16 cellular contexts compared by ENCODE assay signal in the genomic region with DNA sequence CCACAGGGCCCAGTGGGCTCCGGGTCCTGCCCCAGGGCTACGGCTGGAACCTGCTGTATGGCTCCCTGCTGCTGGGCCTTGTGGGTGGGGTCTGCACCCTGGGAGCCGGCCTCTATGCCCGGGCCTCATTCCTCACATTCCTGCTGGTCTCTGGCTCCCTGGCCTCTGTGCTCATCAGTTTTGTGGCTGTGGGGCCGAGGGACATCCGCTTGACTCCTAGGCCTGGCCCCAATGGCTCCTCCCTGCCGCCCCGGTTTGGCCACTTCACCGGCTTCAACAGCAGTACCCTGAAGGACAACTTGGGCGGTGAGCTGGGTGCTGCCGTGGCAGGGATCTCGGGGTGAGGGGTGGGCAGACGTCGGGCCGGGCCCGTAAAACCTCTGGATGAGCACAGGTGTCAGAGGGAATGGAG. TPM values are rescaled to one million over a fixed set of nuclear protein-coding genes. Genes with fewer than 3 reads are reported as not detected.
DNase-seq lines count a peak whose midpoint lies in the region; ATAC-seq and TF ChIP-seq lines count a peak whose summit lies in the region.
"Had no signal": no experiment of that assay in that cellular context is flagged by ENCODE, and none has a peak within 500 bp of the region (broad histone marks: within the 10 kb centered on the region; RNA-seq: fewer than 3 reads in every experiment).

No MANE protein-coding gene starts in this region.

- no peaks in the 10 kb centered on the region for H3K27me3 Mint-ChIP-seq in endodermal cell (ENCODE audit: insufficient read depth)
- peaks cover 2% of the 10 kb centered on the region for H3K27me3 Mint-ChIP-seq in neural progenitor cell (ENCODE audit: insufficient read depth, low read depth)

- peaks cover 6% of the 10 kb centered on the region for H4K20me1 ChIP-seq in neural progenitor cell (ENCODE audit: low read depth)
- H4K20me1 ChIP-seq in osteoblast (ENCODE audit: insufficient read depth, low read length): no peaks in the 10 kb centered on the region

- H3K9me3 Mint-ChIP-seq in endodermal cell: no peaks in the 10 kb centered on the region
- H3K9me3 Mint-ChIP-seq in neural progenitor cell: no peaks in the 10 kb centered on the region
- H3K9me3 Mint-ChIP-seq: HFFc6 had no signal

- no peak overlapping the region for H3K4me2 ChIP-seq in neural progenitor cell
- H3K4me2 ChIP-seq in osteoblast (ENCODE audit: insufficient read depth, low read length): no peak overlapping the region

- peaks cover 3% of the 10 kb centered on the region for H3F3A ChIP-seq in neural progenitor cell (ENCODE audit: low read depth)

- no peak for ATAC-seq in HG03196 (IDR thresholded peaks at IDR 0.05; ENCODE audit: unreplicated experiment)

- H3K4me3 Mint-ChIP-seq in endodermal cell (no peak overlapping the region), neural progenitor cell (no peak overlapping the region)
- H3K4me3 Mint-ChIP-seq: HFFc6 had no signal

- H3K79me2 ChIP-seq in neural progenitor cell (ENCODE audit: low read depth) (peaks cover 23% of the 10 kb centered on the region), osteoblast (ENCODE audit: insufficient read depth, low read length) (peaks cover 7% of the 10 kb centered on the region)

- H3K36me3 Mint-ChIP-seq in endodermal cell (ENCODE audit: low read depth) (peaks cover 34% of the 10 kb centered on the region), neural progenitor cell (peaks cover 3% of the 10 kb centered on the region)

- H3K27ac ChIP-seq in endodermal cell (ENCODE audit: low read depth, low read length): no peak overlapping the region
- H3K27ac ChIP-seq in neural progenitor cell: no peak overlapping the region
- no peak overlapping the region for H3K27ac ChIP-seq in osteoblast (ENCODE audit: low read depth, low read length)

- no peak overlapping the region for H3K4me3 ChIP-seq in H7 (ENCODE audit: insufficient read depth, low read depth, low read length)
- no peak overlapping the region for H3K4me3 ChIP-seq in endodermal cell (ENCODE audit: low read length)
- H3K4me3 ChIP-seq in neural progenitor cell: no peak overlapping the region
- no peak overlapping the region for H3K4me3 ChIP-seq in osteoblast (ENCODE audit: insufficient read depth, low read length)

- H3K4me1 Mint-ChIP-seq in endodermal cell: peaks cover 6% of the 10 kb centered on the region
- peaks cover 5% of the 10 kb centered on the region for H3K4me1 Mint-ChIP-seq in neural progenitor cell

- no peaks in the 10 kb centered on the region; the same call in 1 of the 2 replicates for H3K27me3 ChIP-seq in H7 (ENCODE audit: control insufficient read depth, insufficient read depth, low read length)
- H3K27me3 ChIP-seq in endodermal cell (ENCODE audit: control insufficient read depth, insufficient read depth, low read length, poor library complexity, severe bottlenecking): no peaks in the 10 kb centered on the region
- H3K27me3 ChIP-seq in neural progenitor cell: peaks cover 5% of the 10 kb centered on the region
- H3K27me3 ChIP-seq in osteoblast (ENCODE audit: insufficient read depth, low read length): no peaks in the 10 kb centered on the region

- no peak overlapping the region for H2AFZ ChIP-seq in neural progenitor cell (replicated peaks)
- H2AFZ ChIP-seq in osteoblast (ENCODE audit: low read length): no peak overlapping the region

- no peak for TF ChIP-seq CTCF in endodermal cell (conservative IDR thresholded peaks at IDR 0.05)
- TF ChIP-seq CTCF in neural progenitor cell (IDR thresholded peaks at IDR 0.05): no peak
- TF ChIP-seq CTCF in osteoblast (IDR thresholded peaks at IDR 0.05; ENCODE audit: extremely low read depth, low read depth, low read length): no peak

- H3K4me1 ChIP-seq in endodermal cell (ENCODE audit: control insufficient read depth, insufficient read depth, low read length) (no peaks in the 10 kb centered on the region), neural progenitor cell (peaks cover 10% of the 10 kb centered on the region), osteoblast (ENCODE audit: insufficient read depth, low read length) (peaks cover 10% of the 10 kb centered on the region)

- H3K9ac ChIP-seq in endodermal cell (ENCODE audit: extremely low read depth, low read length, poor library complexity, severe bottlenecking): no peak overlapping the region
- H3K9ac ChIP-seq in neural progenitor cell: peak overlapping the region; percentile 45

- H3K36me3 ChIP-seq in H7 (replicated peaks; ENCODE audit: control insufficient read depth, insufficient read depth, low read length) (peaks cover 7% of the 10 kb centered on the region), endodermal cell (ENCODE audit: control insufficient read depth, insufficient read depth, low read length) (peaks cover 18% of the 10 kb centered on the region), neural progenitor cell (no peaks in the 10 kb centered on the region), osteoblast (ENCODE audit: insufficient read depth, low read length) (peaks cover 8% of the 10 kb centered on the region)

- DNase-seq in AG08396 (ENCODE audit: low spot score) (peak; percentile 2), H7 (peak; percentile 41), endodermal cell (peak; percentile 65), neural progenitor cell (ENCODE audit: low spot score) (peak; percentile 20), osteoblast (ENCODE audit: insufficient read length, low spot score, missing footprints) (no peak)
- DNase-seq in stimulated activated CD4-positive, alpha-beta T cell treated with anti-CD3 and anti-CD28 coated beads, Interleukin-2, amount 100 ng/mL, for 48 hours: no peak
- DNase-seq in stimulated activated CD4-positive, alpha-beta T cell treated with anti-CD3 and anti-CD28 coated beads, Interleukin-4, amount 100 ng/mL, for 24 hours: no peak
- DNase-seq: DMS79, GDM1, HFFc6, MM.1S, NCI-H1105 treated with DMSO at 0.1 percent for 48 hours, NCI-H187 treated with DMSO at 0.1 percent for 48 hours, NCI-H2171 treated with DMSO at 0.1 percent for 48 hours, NCI-H510A treated with DMSO at 0.1 percent for 48 hours had no signal

- H3K9me3 ChIP-seq in endodermal cell (ENCODE audit: control insufficient read depth, low read length): no peaks in the 10 kb centered on the region
- no peaks in the 10 kb centered on the region for H3K9me3 ChIP-seq in neural progenitor cell (ENCODE audit: low read depth)
- no peaks in the 10 kb centered on the region for H3K9me3 ChIP-seq in osteoblast (ENCODE audit: low read depth, low read length)

- no peak overlapping the region for H3K27ac Mint-ChIP-seq in endodermal cell
- H3K27ac Mint-ChIP-seq in neural progenitor cell: no peak overlapping the region
- H3K27ac Mint-ChIP-seq: HFFc6 had no signal

- WGBS in endodermal cell (ENCODE audit: insufficient coverage in 1 of 2, insufficient read length in 1 of 2), 2 experiments: 87 to 92% methylated on average over 12 to 16 of the region's 16 CpGs

RNA-seq across cellular contexts. Expression of gene SLC12A9, which starts 4.4 kb away (rescaled TPM):
- total RNA-seq in H7 (2014; rRNA removed; shearing (Covaris generic)): 21.9 and 27.9 TPM in 2 replicates
- total RNA-seq in endodermal cell: 10 to 100 TPM; 22.5 to 35.1 TPM
- polyA plus RNA-seq in endodermal cell (2013, experiment 1 of 2): 17.0 TPM
- polyA plus RNA-seq in endodermal cell (2013, experiment 2 of 2): 16.7 TPM
- 3.5 and 18.6 TPM in 2 replicates for total RNA-seq in neural progenitor cell (ENCODE audit: low replicate concordance)
- total RNA-seq in osteoblast: 19.5 and 20.0 TPM in 2 replicates

RNA-seq across cellular contexts. Expression of gene TRIP6, which starts 10.3 kb away (rescaled TPM):
- 95.7 and 118 TPM in 2 replicates for total RNA-seq in H7 (2014; rRNA removed; shearing (Covaris generic))
- total RNA-seq in endodermal cell: 100 to 1,000 TPM; 107 to 114 TPM
- polyA plus RNA-seq in endodermal cell (2013, experiment 1 of 2): 56.2 TPM
- 56.4 TPM for polyA plus RNA-seq in endodermal cell (2013, experiment 2 of 2)
- 14.9 and 49.5 TPM in 2 replicates for total RNA-seq in neural progenitor cell (ENCODE audit: low replicate concordance)
- 115 TPM in 2 replicates for total RNA-seq in osteoblast

RNA-seq across cellular contexts. Expression of gene SRRT, which starts 18.0 kb away (rescaled TPM):
- total RNA-seq in H7 (2014; rRNA removed; shearing (Covaris generic)): 82.8 and 101 TPM in 2 replicates
- 100 to 1,000 TPM; 186 to 236 TPM for total RNA-seq in endodermal cell
- 161 TPM for polyA plus RNA-seq in endodermal cell (2013, experiment 1 of 2)
- polyA plus RNA-seq in endodermal cell (2013, experiment 2 of 2): 142 TPM
- 60.4 and 108 TPM in 2 replicates for total RNA-seq in neural progenitor cell (ENCODE audit: low replicate concordance)
- total RNA-seq in osteoblast: 31.2 and 42.0 TPM in 2 replicates

RNA-seq across cellular contexts. Expression of gene EPHB4, which starts 29.6 kb away (rescaled TPM):
- total RNA-seq in H7 (2014; rRNA removed; shearing (Covaris generic)): 141 and 143 TPM in 2 replicates
- total RNA-seq in endodermal cell (100 to 1,000 TPM; 106 to 117 TPM), neural progenitor cell (ENCODE audit: low replicate concordance) (66.5 and 106 TPM in 2 replicates), osteoblast (41.8 and 47.0 TPM in 2 replicates)
- polyA plus RNA-seq in endodermal cell (2013, experiment 1 of 2): 49.4 TPM
- 46.5 TPM for polyA plus RNA-seq in endodermal cell (2013, experiment 2 of 2)

RNA-seq across cellular contexts. Expression of gene UFSP1, which starts 32.6 kb away (rescaled TPM):
- total RNA-seq in H7 (2014; rRNA removed; shearing (Covaris generic)): 7.7 and 12.2 TPM in 2 replicates
- 1 to 10 TPM; 3.7 to 4.0 TPM for total RNA-seq in endodermal cell
- polyA plus RNA-seq in endodermal cell (2013, experiment 1 of 2): 1.4 TPM
- 2.2 TPM for polyA plus RNA-seq in endodermal cell (2013, experiment 2 of 2)
- 4.0 TPM in 1 of 2 replicates, not detected in the other for total RNA-seq in neural progenitor cell (ENCODE audit: low replicate concordance)
- 4.7 and 5.8 TPM in 2 replicates for total RNA-seq in osteoblast

Comparison
In these comparisons a context has a peak if more than half of its experiments do, and no peak if none do; other contexts are left out.
1. DNase-seq: peak in AG08396 (single experiment), H7 (single experiment), endodermal cell (single experiment) and neural progenitor cell (single experiment); none in osteoblast (single experiment), stimulated activated CD4-positive, alpha-beta T cell treated with anti-CD3 and anti-CD28 coated beads, Interleukin-2, amount 100 ng/mL, for 48 hours (0 of 2) and stimulated activated CD4-positive, alpha-beta T cell treated with anti-CD3 and anti-CD28 coated beads, Interleukin-4, amount 100 ng/mL, for 24 hours (single experiment).